ENCODE assay signal across 27 cellular contexts in the genomic region with DNA sequence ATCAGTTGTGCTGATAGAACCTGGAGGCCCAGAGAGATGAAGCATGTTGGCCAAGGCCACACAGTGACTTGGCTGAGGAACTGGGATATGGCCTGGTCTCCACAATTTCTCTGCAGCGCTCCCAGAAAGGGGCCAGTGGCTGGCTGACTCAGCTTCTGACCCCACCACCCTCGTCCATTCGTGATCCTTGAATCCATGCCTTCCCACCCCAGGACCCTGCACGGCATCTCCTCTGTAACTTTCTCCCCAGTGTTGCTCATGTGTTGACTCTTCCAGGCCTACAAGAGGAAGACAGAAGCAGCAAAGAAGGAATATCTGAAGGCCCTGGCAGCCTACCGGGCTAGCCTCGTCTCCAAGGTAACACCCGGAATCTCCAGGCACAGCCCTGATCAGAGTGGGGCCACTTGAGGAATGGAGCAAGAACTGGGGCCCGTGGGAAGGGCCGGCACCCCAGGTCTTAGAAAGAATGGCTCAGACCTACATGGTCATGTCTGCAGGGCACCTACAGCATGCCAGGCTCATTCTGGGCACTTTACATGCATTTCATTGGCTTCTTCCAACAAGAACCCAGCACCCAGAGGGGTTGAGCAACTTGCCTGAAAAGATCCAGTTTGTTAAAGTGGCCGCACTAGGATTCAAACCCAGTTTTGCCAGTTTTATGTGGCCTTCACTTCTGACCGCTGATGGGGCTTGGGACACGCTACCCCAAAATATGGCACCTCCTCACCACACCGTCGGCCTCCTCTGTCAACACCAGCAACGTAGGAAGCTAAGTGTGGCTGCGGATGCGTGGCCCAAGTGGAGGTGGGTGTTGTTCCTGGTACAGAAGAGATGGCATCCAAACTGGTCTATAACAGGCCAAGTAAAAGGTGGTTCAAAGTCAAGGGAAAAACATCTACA.
"Had no signal": no experiment of that assay in that cellular context is flagged by ENCODE, and none has a peak within 500 bp of the region (broad histone marks: within the 10 kb centered on the region; RNA-seq: fewer than 3 reads in every experiment).

No MANE protein-coding gene starts in this region.

- H3K27ac Mint-ChIP-seq: activated T-helper 2 cell treated with anti-CD3 and anti-CD28 coated beads, Interferon-gamma antibody, Interleukin-2, Interleukin-4, amounts not matched to agents 10 μg/mL and 5 μg/mL and 100 μg/mL, durations not matched to agents 14 hours and 24 hours and 36 hours; brain; mesothelial cell of epicardium; natural killer cell treated with Interleukin-12 subunit alpha and Interleukin-12 subunit beta and Interleukin-15 and Interleukin-18, amount 100 ng/mL, for 72 hours; stimulated activated naive B cell treated with anti-CD40 and anti-IgM and Interleukin-4, amounts not matched to agents 10 μg/mL and 1 μg/mL and 100 μg/mL, for 72 hours had no signal

- H3K9me3 Mint-ChIP-seq: activated T-cell treated with anti-CD3 and anti-CD28 coated beads, Interleukin-2, amount 50 U/mL, for 4 hours; immature natural killer cell had no signal

- H3K27ac ChIP-seq: hepatocyte, sigmoid colon, testis, WERI-Rb-1 had no signal

- ATAC-seq: activated T-cell treated with anti-CD3 and anti-CD28 coated beads, Interleukin-2, amount 50 U/mL, for 4 hours; left lobe of liver; natural killer cell treated with Interleukin-12 subunit alpha and Interleukin-12 subunit beta and Interleukin-15 and Interleukin-18, amount 100 ng/mL, for 72 hours; stimulated activated naive B cell treated with anti-CD40 and anti-IgM and Interleukin-4, amounts not matched to agents 10 μg/mL and 1 μg/mL and 100 μg/mL, for 72 hours had no signal

- H3K4me3 Mint-ChIP-seq: activated T-cell treated with anti-CD3 and anti-CD28 coated beads, Interleukin-2, amount 50 U/mL, for 4 hours; brain; immature natural killer cell; mesothelial cell of epicardium; natural killer cell treated with Interleukin-12 subunit alpha and Interleukin-12 subunit beta and Interleukin-15 and Interleukin-18, amount 100 ng/mL, for 72 hours; stimulated activated naive B cell treated with anti-CD40 and anti-IgM and Interleukin-4, amounts not matched to agents 10 μg/mL and 1 μg/mL and 100 μg/mL, for 72 hours had no signal

- H3K4me1 Mint-ChIP-seq: brain, mesothelial cell of epicardium had no signal

- DNase-seq: activated CD4-positive, alpha-beta T cell treated with anti-CD3 and anti-CD28 coated beads, Interleukin-2, amount 50 U/mL, for 1 hour; activated CD4-positive, CD25-positive, alpha-beta regulatory T cell treated with anti-CD3 and anti-CD28 coated beads, Interleukin-2, amount 50 U/mL, for 72 hours; activated naive CD4-positive, alpha-beta T cell treated with anti-CD3 and anti-CD28 coated beads, Interleukin-2, amount 50 U/mL, for 16 hours; activated T-cell treated with anti-CD3 and anti-CD28 coated beads, Interleukin-2, amount 50 U/mL, for 4 hours; aorta; caudate nucleus; dermis blood vessel endothelial cell; effector CD8-positive, alpha-beta T cell; foreskin melanocyte; glutamatergic neuron; immature natural killer cell; nucleus accumbens; sigmoid colon; stimulated activated CD4-positive, alpha-beta T cell treated with anti-CD3 and anti-CD28 coated beads, Interleukin-2, amount 100 ng/mL, for 48 hours; stimulated activated CD8-positive, alpha-beta memory T cell treated with anti-CD3 and anti-CD28 coated beads, Interleukin-4, amount 100 ng/mL, for 48 hours; stimulated activated naive B cell treated with anti-CD40 and anti-IgM and Interleukin-4, amounts not matched to agents 10 μg/mL and 1 μg/mL and 100 μg/mL, for 72 hours; T-helper 1 cell; testis; trophoblast cell; WERI-Rb-1 had no signal

- H3K36me3 Mint-ChIP-seq: immature natural killer cell; mesothelial cell of epicardium; natural killer cell treated with Interleukin-12 subunit alpha and Interleukin-12 subunit beta and Interleukin-15 and Interleukin-18, amount 100 ng/mL, for 72 hours; stimulated activated naive B cell treated with anti-CD40 and anti-IgM and Interleukin-4, amounts not matched to agents 10 μg/mL and 1 μg/mL and 100 μg/mL, for 72 hours had no signal

- H3K4me3 ChIP-seq: hepatocyte, sigmoid colon, smooth muscle cell, testis had no signal
